ENCODE assay signal across 1 cellular context in genomic region chr17:81683584-81684441, GRCh38.
TF ChIP-seq lines count a peak whose summit lies in the region.

Gene ARL16, minus strand, starts transcription at chr17:81683797. Its CDS starts 44 bp downstream, at chr17:81683753.
Gene HGS, plus strand, starts transcription at chr17:81684011. Its CDS starts 56 bp downstream, at chr17:81684067.

TF ChIP-seq in GM23338, 12 proteins besides CTCF, POLR2A, EP300 and RAD21:
- TF ChIP-seq POLR2AphosphoS5 (IDR thresholded peaks at IDR 0.05; ENCODE audit: low read depth): peak; percentile 78
- peak; percentile 61; the same call in 1 of the 2 replicates for TF ChIP-seq CREB1 (CRISPR knock-in tag; IDR thresholded peaks at IDR 0.05; ENCODE audit: low read depth)
- TF ChIP-seq, protein P1, sequence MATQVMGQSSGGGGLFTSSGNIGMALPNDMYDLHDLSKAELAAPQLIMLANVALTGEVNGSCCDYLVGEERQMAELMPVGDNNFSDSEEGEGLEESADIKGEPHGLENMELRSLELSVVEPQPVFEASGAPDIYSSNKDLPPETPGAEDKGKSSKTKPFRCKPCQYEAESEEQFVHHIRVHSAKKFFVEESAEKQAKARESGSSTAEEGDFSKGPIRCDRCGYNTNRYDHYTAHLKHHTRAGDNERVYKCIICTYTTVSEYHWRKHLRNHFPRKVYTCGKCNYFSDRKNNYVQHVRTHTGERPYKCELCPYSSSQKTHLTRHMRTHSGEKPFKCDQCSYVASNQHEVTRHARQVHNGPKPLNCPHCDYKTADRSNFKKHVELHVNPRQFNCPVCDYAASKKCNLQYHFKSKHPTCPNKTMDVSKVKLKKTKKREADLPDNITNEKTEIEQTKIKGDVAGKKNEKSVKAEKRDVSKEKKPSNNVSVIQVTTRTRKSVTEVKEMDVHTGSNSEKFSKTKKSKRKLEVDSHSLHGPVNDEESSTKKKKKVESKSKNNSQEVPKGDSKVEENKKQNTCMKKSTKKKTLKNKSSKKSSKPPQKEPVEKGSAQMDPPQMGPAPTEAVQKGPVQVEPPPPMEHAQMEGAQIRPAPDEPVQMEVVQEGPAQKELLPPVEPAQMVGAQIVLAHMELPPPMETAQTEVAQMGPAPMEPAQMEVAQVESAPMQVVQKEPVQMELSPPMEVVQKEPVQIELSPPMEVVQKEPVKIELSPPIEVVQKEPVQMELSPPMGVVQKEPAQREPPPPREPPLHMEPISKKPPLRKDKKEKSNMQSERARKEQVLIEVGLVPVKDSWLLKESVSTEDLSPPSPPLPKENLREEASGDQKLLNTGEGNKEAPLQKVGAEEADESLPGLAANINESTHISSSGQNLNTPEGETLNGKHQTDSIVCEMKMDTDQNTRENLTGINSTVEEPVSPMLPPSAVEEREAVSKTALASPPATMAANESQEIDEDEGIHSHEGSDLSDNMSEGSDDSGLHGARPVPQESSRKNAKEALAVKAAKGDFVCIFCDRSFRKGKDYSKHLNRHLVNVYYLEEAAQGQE (IDR thresholded peaks at IDR 0.05; ENCODE audit: unreplicated experiment): no peak
